8 cellular contexts compared by ENCODE assay signal in genomic region chr2:64989126-64989981, GRCh38. TPM values are rescaled to one million over a fixed set of nuclear protein-coding genes. Genes with fewer than 3 reads are reported as not detected.
A peak's percentile ranks its signal among the peaks of the same experiment; 100 is the strongest.
DNase-seq lines count a peak whose midpoint lies in the region; ATAC-seq, FAIRE-seq and TF ChIP-seq lines count a peak whose summit lies in the region.

Gene SLC1A4, plus strand, starts transcription at chr2:64989399. Its CDS starts 245 bp downstream, at chr2:64989644.

- FAIRE-seq in kidney (lab: Jason Lieb, UNC), result no peak

- H3K27ac ChIP-seq in kidney (ENCODE audit: low read depth in 2 of 2, low read length in 2 of 2), result peak within 1 kb of the TSS; percentile 79 to 82

- no peak for TF ChIP-seq CTCF in kidney (IDR thresholded peaks at IDR 0.05; ENCODE audit: borderline replicate concordance, extremely low read depth, insufficient read depth)

- H3K36me3 ChIP-seq in kidney (ENCODE audit: control insufficient read depth in 1 of 2, insufficient read depth in 2 of 2, low read length in 2 of 2), result no peaks in the 10 kb centered on the region

- ATAC-seq in GM18909 (IDR thresholded peaks at IDR 0.05; ENCODE audit: poor library complexity, unreplicated experiment) (peak; percentile 75), HG03139 (IDR thresholded peaks at IDR 0.05; ENCODE audit: unreplicated experiment) (peak; percentile 74)

- H3K4me1 ChIP-seq in kidney (ENCODE audit: control insufficient read depth in 1 of 2, insufficient read depth in 1 of 2, low read depth in 1 of 2, low read length in 2 of 2), result peaks cover 0 to 4% of the 10 kb centered on the region in 2 donors

- no peaks in the 10 kb centered on the region for H3K9me3 ChIP-seq in kidney (ENCODE audit: control insufficient read depth in 1 of 2, low read length in 2 of 2)

- peak within 1 kb of the TSS; percentile 45 to 82 for H3K9ac ChIP-seq in kidney (ENCODE audit: low read length in 2 of 2)

- intact Hi-C loops in kidney (cut with DNase I), result no loop called here

- in situ Hi-C loops in ACHN (cut with HindIII; ENCODE audit: low pct_ligation_motif_present, low pct_unique_long_range_greater_than_20kb, low sequenced_read_pairs), result no loop called here

- DNase-seq in ACHN, result peak; percentile 93
- peak; percentile 93 for DNase-seq in NCI-H2227 (lab: John Stamatoyannopoulos, UW; ENCODE audit: unreplicated experiment)
- peak; percentile 55 for DNase-seq in activated CD4-positive, CD25-positive, alpha-beta regulatory T cell treated with anti-CD3 and anti-CD28 coated beads, Interleukin-2, amount 50 U/mL, for 16 hours (ENCODE audit: low read depth, low spot score)
- peak; percentile 72 for DNase-seq in central memory CD4-positive, alpha-beta T cell
- DNase-seq in kidney, result peak; percentile 97
- peak; percentile 90 for DNase-seq in stimulated activated CD4-positive, alpha-beta T cell treated with anti-CD3 and anti-CD28 coated beads, Interleukin-15, amount 100 ng/mL, for 24 hours

- peak within 1 kb of the TSS; percentile 58 to 72 for H3K4me3 ChIP-seq in kidney (ENCODE audit: low read length in 2 of 2)

RNA-seq across cellular contexts. Expression of gene SLC1A4, which starts in this region (rescaled TPM):
- 10.6 TPM for total RNA-seq in kidney
- polyA plus RNA-seq in kidney (ENCODE audit: insufficient read depth, low read depth, low replicate concordance), result 2.1 TPM

Comparison
In these comparisons a context has a peak if more than half of its experiments do, and no peak if none do; other contexts are left out.
1. Peak in every context shown above with its lines: DNase-seq, ATAC-seq, H3K4me3 ChIP-seq and H3K27ac ChIP-seq.